19 cellular contexts compared by ENCODE assay signal in genomic region chr6:26470643-26471042, GRCh38. TPM values are rescaled to one million over a fixed set of nuclear protein-coding genes. Genes with fewer than 3 reads are reported as not detected.
"Had no signal": no experiment of that assay in that cellular context is flagged by ENCODE, and none has a peak within 500 bp of the region (broad histone marks: within the 10 kb centered on the region; RNA-seq: fewer than 3 reads in every experiment).

No MANE protein-coding gene starts in this region.

- H3K9me3 ChIP-seq: body of pancreas had no signal

- H3K27me3 ChIP-seq: body of pancreas had no signal

- H3K27me3 Mint-ChIP-seq: effector memory CD8-positive, alpha-beta T cell; stimulated activated naive CD8-positive, alpha-beta T cell treated with anti-CD3 and anti-CD28 coated beads, Interleukin-15, Interleukin-2, amounts not matched to agents 100 ng/mL and 50 ng/mL, for 24 hours had no signal

- H3K4me3 Mint-ChIP-seq: effector memory CD8-positive, alpha-beta T cell; stimulated activated naive CD8-positive, alpha-beta T cell treated with anti-CD3 and anti-CD28 coated beads, Interleukin-15, Interleukin-2, amounts not matched to agents 100 ng/mL and 50 ng/mL, for 24 hours; T-helper 2 cell treated with Interferon-gamma antibody and Interleukin-4, amounts not matched to agents 5 μg/mL and 100 μg/mL, for 36 hours had no signal

- DNase-seq: activated CD4-positive, alpha-beta T cell treated with anti-CD3 and anti-CD28 coated beads, Interleukin-2, amount 50 U/mL, for 1 hour; activated T-cell treated with anti-CD3 and anti-CD28 coated beads, Interleukin-2, amount 50 U/mL, for 48 hours; amniotic stem cell; body of pancreas; central memory CD4-positive, alpha-beta T cell; cortex of kidney; effector memory CD8-positive, alpha-beta T cell; hippocampal formation; kidney glomerular epithelial cell; right cardiac atrium; stimulated activated CD4-positive, alpha-beta T cell treated with anti-CD3 and anti-CD28 coated beads, Interleukin-2, amount 100 ng/mL, for 24 hours had no signal

- H3K4me3 ChIP-seq: body of pancreas had no signal

- H3K27ac ChIP-seq: body of pancreas, epithelial cell of prostate had no signal

- ATAC-seq: body of pancreas; effector memory CD8-positive, alpha-beta T cell; right cardiac atrium had no signal

RNA-seq across cellular contexts. Expression of gene BTN1A1, which starts 29.5 kb away (rescaled TPM):
- total RNA-seq: body of pancreas, liver, mesenteric fat pad, posterior vena cava, right cardiac atrium, temporal lobe, ureter had no signal
- polyA plus RNA-seq: right cardiac atrium had no signal
